ENCODE assay signal across 8 cellular contexts in the genomic region with DNA sequence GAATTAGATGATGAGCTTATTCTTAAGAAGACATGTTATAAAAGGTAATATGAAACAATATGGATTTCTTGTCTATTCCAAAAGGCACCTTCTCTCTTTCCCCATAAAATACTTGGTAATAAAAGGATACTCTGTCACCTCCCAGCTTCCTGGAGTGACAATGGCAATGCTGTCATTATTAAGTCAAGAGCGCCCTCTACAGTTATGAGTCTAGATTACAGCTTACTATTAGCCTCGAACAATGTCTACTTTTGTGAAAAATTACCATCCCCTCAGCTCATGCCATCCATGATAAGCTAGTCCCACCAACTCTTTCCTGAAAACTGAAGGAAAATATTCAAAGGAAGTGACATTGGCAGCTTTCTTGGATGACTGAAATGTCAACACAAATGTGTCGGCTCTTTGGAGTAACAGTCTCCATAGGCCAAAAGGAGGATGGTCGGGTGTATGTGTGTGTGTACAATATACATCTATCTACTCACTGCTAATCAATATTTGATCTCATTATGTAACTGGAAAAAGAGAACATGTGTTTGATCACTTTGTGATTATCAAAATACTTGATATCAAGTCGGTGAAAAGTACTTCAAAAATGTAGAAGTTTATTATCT. TPM values are rescaled to one million over a fixed set of nuclear protein-coding genes. Genes with fewer than 3 reads are reported as not detected.
DNase-seq lines count a peak whose midpoint lies in the region; FAIRE-seq and TF ChIP-seq lines count a peak whose summit lies in the region.

No MANE protein-coding gene starts in this region.

- H3K4me3 Mint-ChIP-seq in nephron progenitor cell: no peak overlapping the region
- H3K4me3 Mint-ChIP-seq in activated CD4-positive, alpha-beta memory T cell treated with anti-CD3 and anti-CD28 coated beads for 36 hours: no peak overlapping the region

- H3K27me3 Mint-ChIP-seq in nephron progenitor cell (ENCODE audit: low read depth, poor library complexity): peaks cover 4% of the 10 kb centered on the region
- H3K27me3 Mint-ChIP-seq in activated CD4-positive, alpha-beta memory T cell treated with anti-CD3 and anti-CD28 coated beads for 36 hours: peaks cover 6% of the 10 kb centered on the region

- CTCF ChIA-PET in GM10248 (lab: Yijun Ruan, JAX): interaction anchor here (0.7 to 4.7 kb wide), 68 partner anchors 8 to 1525 kb away, joined by 3 to 42 read pairs (median 4); no protein-coding TSS in a partner anchor
- CTCF ChIA-PET in activated CD4-positive, alpha-beta memory T cell treated with anti-CD3 and anti-CD28 coated beads for 36 hours (lab: Charles Lee): interaction anchor here (0.6 to 2.2 kb wide), 33 partner anchors 8 to 1459 kb away, joined by 3 to 18 read pairs (median 4); no protein-coding TSS in a partner anchor

- peaks cover 70% of the 10 kb centered on the region for H3K4me1 Mint-ChIP-seq in nephron progenitor cell
- no peaks in the 10 kb centered on the region for H3K4me1 Mint-ChIP-seq in activated CD4-positive, alpha-beta memory T cell treated with anti-CD3 and anti-CD28 coated beads for 36 hours (ENCODE audit: low read depth)

- no peak overlapping the region for H3K4me3 ChIP-seq in epithelial cell of esophagus (ENCODE audit: low read length)

- H3K36me3 Mint-ChIP-seq in nephron progenitor cell (ENCODE audit: low read depth): peaks cover 6% of the 10 kb centered on the region
- no peaks in the 10 kb centered on the region for H3K36me3 Mint-ChIP-seq in activated CD4-positive, alpha-beta memory T cell treated with anti-CD3 and anti-CD28 coated beads for 36 hours

- H3K9me3 Mint-ChIP-seq in nephron progenitor cell: peaks cover 4% of the 10 kb centered on the region
- H3K9me3 Mint-ChIP-seq in activated CD4-positive, alpha-beta memory T cell treated with anti-CD3 and anti-CD28 coated beads for 36 hours: no peaks in the 10 kb centered on the region

- DNase-seq in A172 (ENCODE audit: low spot score) (peak; percentile 40), GM10248 (ENCODE audit: extremely low spot score) (peak; percentile 63), Kasumi-1 (lab: John Stamatoyannopoulos, UW) (peak; percentile 83 to 92), RCC 7860 (ENCODE audit: low spot score) (peak; percentile 19), epithelial cell of esophagus (ENCODE audit: low read depth) (peak; percentile 50), nephron progenitor cell (peak; percentile 41), posterior cingulate gyrus (no peak)
- DNase-seq in activated CD4-positive, alpha-beta memory T cell treated with anti-CD3 and anti-CD28 coated beads for 36 hours: no peak

- intact Hi-C loops in activated CD4-positive, alpha-beta memory T cell treated with anti-CD3 and anti-CD28 coated beads for 36 hours (cut with micrococcal nuclease): loop anchor here (10.0 kb wide), 1 partner anchor 173 kb away; no protein-coding TSS in a partner anchor
- intact Hi-C loops in posterior cingulate gyrus (cut with DNase I): loop anchor here (1.0 to 5.0 kb wide), 2 partner anchors 809 to 1051 kb away; no protein-coding TSS in a partner anchor

- POLR2A ChIA-PET in GM10248 (lab: Yijun Ruan, JAX): interaction anchor here (0.5 kb wide), 1 partner anchor 927 kb away, joined by 9 read pairs; no protein-coding TSS in a partner anchor
- POLR2A ChIA-PET in activated CD4-positive, alpha-beta memory T cell treated with anti-CD3 and anti-CD28 coated beads for 36 hours (lab: Charles Lee): no interaction called here

- FAIRE-seq in RCC 7860 (lab: Jason Lieb, UNC): no peak

- H3K27ac Mint-ChIP-seq in nephron progenitor cell: no peak overlapping the region
- no peak overlapping the region for H3K27ac Mint-ChIP-seq in activated CD4-positive, alpha-beta memory T cell treated with anti-CD3 and anti-CD28 coated beads for 36 hours

- TF ChIP-seq CTCF in GM10248 (IDR thresholded peaks at IDR 0.05; ENCODE audit: control extremely low read depth, extremely low read depth, low read depth, missing control alignments): peak; percentile 64
- TF ChIP-seq CTCF in epithelial cell of esophagus (IDR thresholded peaks at IDR 0.05; ENCODE audit: insufficient read depth, low read depth, low read length, missing control alignments): peak; percentile 69
- TF ChIP-seq CTCF in nephron progenitor cell (IDR thresholded peaks at IDR 0.05): peak; percentile 82

RNA-seq across cellular contexts. Expression of gene CDKN3, which starts 48.7 kb away (rescaled TPM):
- total RNA-seq in A172 (2014; rRNA removed; shearing (Covaris generic)): 104 and 166 TPM in 2 replicates
- 10 to 100 TPM; 96.2 to 99.2 TPM for total RNA-seq in activated CD4-positive, alpha-beta memory T cell treated with anti-CD3 and anti-CD28 coated beads for 36 hours

Comparison
In these comparisons a context has a peak if more than half of its experiments do, and no peak if none do; other contexts are left out.
1. DNase-seq: peak in A172 (single experiment), GM10248 (single experiment), Kasumi-1 (2 of 2), RCC 7860 (single experiment), epithelial cell of esophagus (single experiment) and nephron progenitor cell (single experiment); none in activated CD4-positive, alpha-beta memory T cell treated with anti-CD3 and anti-CD28 coated beads for 36 hours (single experiment) and posterior cingulate gyrus (0 of 10).
2. Peak in every context shown above with its lines, with median percentiles within 50 percentile points of each other: CTCF ChIP-seq.